ENCODE assay signal across 20 cellular contexts in genomic region chr18:60838677-60839076, GRCh38.
DNase-seq lines count a peak whose midpoint lies in the region; ATAC-seq and TF ChIP-seq lines count a peak whose summit lies in the region.
"Had no signal": no experiment of that assay in that cellular context is flagged by ENCODE, and none has a peak within 500 bp of the region (broad histone marks: within the 10 kb centered on the region; RNA-seq: fewer than 3 reads in every experiment).

No MANE protein-coding gene starts in this region.

- POLR2A ChIA-PET in RWPE1 (lab: Yijun Ruan, JAX; ENCODE audit: low non-redundant PET), result no interaction called here

- no peaks in the 10 kb centered on the region for H3K36me3 Mint-ChIP-seq in type B pancreatic cell
- H3K36me3 Mint-ChIP-seq: CD4-positive, alpha-beta memory T cell; IgD-negative memory B cell had no signal

- H3K27ac Mint-ChIP-seq in type B pancreatic cell, result no peak overlapping the region
- H3K27ac Mint-ChIP-seq: CD4-positive, alpha-beta memory T cell; IgD-negative memory B cell had no signal

- no peak overlapping the region for H3K4me3 ChIP-seq in epithelial cell of esophagus (ENCODE audit: low read length)

- CTCF ChIA-PET in RWPE1 (lab: Yijun Ruan, JAX), result no interaction called here

- H3K4me1 ChIP-seq in foreskin keratinocyte, result no peaks in the 10 kb centered on the region

- no peak overlapping the region for H3K27ac ChIP-seq in foreskin keratinocyte
- no peak overlapping the region for H3K27ac ChIP-seq in RWPE1
- H3K27ac ChIP-seq: 22Rv1 had no signal

- H3K4me3 Mint-ChIP-seq in type B pancreatic cell, result no peak overlapping the region
- H3K4me3 Mint-ChIP-seq: CD4-positive, alpha-beta memory T cell; IgD-negative memory B cell had no signal

- no peaks in the 10 kb centered on the region for H3K27me3 Mint-ChIP-seq in type B pancreatic cell
- H3K27me3 Mint-ChIP-seq: CD4-positive, alpha-beta memory T cell; IgD-negative memory B cell had no signal

- peak; percentile 43 for ATAC-seq in foreskin keratinocyte

- H3K27me3 ChIP-seq in foreskin keratinocyte, result no peaks in the 10 kb centered on the region

- DNase-seq in SKM-1 (lab: John Stamatoyannopoulos, UW; ENCODE audit: unreplicated experiment), result peak; percentile 27
- DNase-seq in SKM-1 treated with dmso at 0.1 percent for 144 hours (lab: John Stamatoyannopoulos, UW; ENCODE audit: unreplicated experiment), result no peak
- peak; percentile 61 for DNase-seq in epithelial cell of esophagus (ENCODE audit: low read depth)
- DNase-seq in foreskin keratinocyte, result peak; percentile 12 to 59
- no peak for DNase-seq in type B pancreatic cell (ENCODE audit: extremely low spot score, unreplicated experiment)
- no peak for DNase-seq in RWPE1 (ENCODE audit: low spot score)
- no peak for DNase-seq in stimulated activated CD4-positive, alpha-beta T cell treated with anti-CD3 and anti-CD28 coated beads, Interleukin-4, amount 100 ng/mL, for 4 hours
- no peak for DNase-seq in NCI-H1092 (lab: John Stamatoyannopoulos, UW)
- DNase-seq: Calu3; CD4-positive, alpha-beta memory T cell; DMS53; H7; NCI-H1417; NCI-H2029; NCI-H2171; NCI-H446 treated with DMSO at 0.1 percent for 48 hours; NCI-H748 treated with DMSO at 0.1 percent for 48 hours; OCI-M1 had no signal

- TF ChIP-seq CTCF in epithelial cell of esophagus (IDR thresholded peaks at IDR 0.05; ENCODE audit: insufficient read depth, low read depth, low read length, missing control alignments) (no peak), foreskin keratinocyte (conservative IDR thresholded peaks at IDR 0.05) (no peak), type B pancreatic cell (conservative IDR thresholded peaks at IDR 0.05) (no peak), RWPE1 (conservative IDR thresholded peaks at IDR 0.05; ENCODE audit: low read depth) (no peak)

- no peaks in the 10 kb centered on the region for H3K4me1 Mint-ChIP-seq in type B pancreatic cell (ENCODE audit: unreplicated experiment)
- H3K4me1 Mint-ChIP-seq: CD4-positive, alpha-beta memory T cell; IgD-negative memory B cell had no signal

- peaks cover under 1% of the 10 kb centered on the region for H3K9me3 Mint-ChIP-seq in type B pancreatic cell

Comparison
In these comparisons a context has a peak if more than half of its experiments do, and no peak if none do; other contexts are left out.
1. DNase-seq: peak in SKM-1 (single experiment), epithelial cell of esophagus (single experiment) and foreskin keratinocyte (2 of 2); none in SKM-1 treated with dmso at 0.1 percent for 144 hours (single experiment), type B pancreatic cell (single experiment), RWPE1 (single experiment), stimulated activated CD4-positive, alpha-beta T cell treated with anti-CD3 and anti-CD28 coated beads, Interleukin-4, amount 100 ng/mL, for 4 hours (0 of 2) and NCI-H1092 (single experiment).